ENCODE assay signal across 18 cellular contexts in the genomic region with DNA sequence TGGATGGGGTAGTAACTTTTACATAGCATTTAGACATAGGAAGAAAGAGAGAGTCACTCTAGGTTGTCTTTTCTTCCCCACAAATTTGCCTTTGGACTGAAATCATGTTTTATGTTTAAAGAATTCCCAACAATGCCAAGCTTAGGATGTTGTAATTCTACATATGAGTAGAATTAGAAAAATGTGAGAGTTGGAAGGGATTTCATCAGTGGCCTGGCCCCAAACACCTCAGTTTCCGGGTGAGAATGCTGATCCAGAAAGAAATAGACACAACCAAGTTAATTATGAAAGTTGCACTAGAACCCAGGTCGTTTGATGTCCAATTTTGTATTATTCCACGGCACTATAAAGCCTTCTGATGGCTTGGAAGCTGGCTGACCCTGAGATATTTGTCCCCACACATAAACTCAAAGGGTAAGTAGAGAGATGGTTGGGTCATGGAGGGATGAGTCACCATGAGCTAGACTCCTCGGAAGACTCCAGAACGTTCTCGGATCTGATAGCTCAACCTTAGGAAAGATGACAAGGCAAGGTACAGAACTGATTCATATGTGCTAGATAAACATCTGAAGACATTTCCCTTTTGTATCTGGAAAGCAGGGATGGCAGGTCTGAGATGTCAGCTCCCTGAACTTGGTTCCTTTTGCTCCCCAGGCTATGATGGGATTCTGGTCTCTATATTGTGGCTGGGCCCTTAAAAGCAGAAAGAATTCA. TPM values are rescaled to one million over a fixed set of nuclear protein-coding genes. Genes with fewer than 3 reads are reported as not detected.
DNase-seq lines count a peak whose midpoint lies in the region; ATAC-seq, FAIRE-seq and TF ChIP-seq lines count a peak whose summit lies in the region.
"Had no signal": no experiment of that assay in that cellular context is flagged by ENCODE, and none has a peak within 500 bp of the region (broad histone marks: within the 10 kb centered on the region; RNA-seq: fewer than 3 reads in every experiment).

No MANE protein-coding gene starts in this region.

- no peaks in the 10 kb centered on the region for H3K9me3 Mint-ChIP-seq in endothelial cell (ENCODE audit: unreplicated experiment)
- H3K9me3 Mint-ChIP-seq: activated naive CD4-positive, alpha-beta T cell treated with anti-CD3 and anti-CD28 coated beads, Interleukin-2, amount 10 ng/mL, durations not matched to agents 7 days and 5 days; dendritic cell treated with granulocyte-macrophage colony-stimulating factor and Interleukin-4, amounts not matched to agents 40 ng/mL and 50 ng/mL, for 4 days; neural progenitor cell had no signal

- BruUV-seq in IMR-90 (replicated peaks; lab: Mats Ljungman, UMichigan) (no TSS peak), HepG2 (replicated peaks; lab: Mats Ljungman, UMichigan) (no TSS peak)

- no peaks in the 10 kb centered on the region for H3K9me1 ChIP-seq in IMR-90 (ENCODE audit: insufficient read depth, low read length)

- H3K4ac ChIP-seq in IMR-90 (ENCODE audit: low read depth, low read length), result no peak overlapping the region

- H3K27me3 Mint-ChIP-seq in endothelial cell (ENCODE audit: unreplicated experiment), result peaks cover 4% of the 10 kb centered on the region

- H3K36me3 ChIP-seq in IMR-90 (ENCODE audit: control insufficient read depth, insufficient read depth, low read length), result no peaks in the 10 kb centered on the region
- no peaks in the 10 kb centered on the region for H3K36me3 ChIP-seq in HepG2 (replicated peaks in 1 of 2; ENCODE audit: control insufficient read depth in 1 of 2, insufficient read depth in 2 of 2, low read length in 2 of 2)
- H3K36me3 ChIP-seq: neural progenitor cell, SJCRH30, spleen, thyroid gland had no signal

- peaks cover 10% of the 10 kb centered on the region for H3K4me1 ChIP-seq in IMR-90 (ENCODE audit: control insufficient read depth, insufficient read depth, low read length)
- H3K4me1 ChIP-seq in HepG2 (ENCODE audit: insufficient read depth, low read length), result peaks cover 78% of the 10 kb centered on the region
- H3K4me1 ChIP-seq: neural progenitor cell, SJCRH30, spleen, thyroid gland had no signal

- TF ChIP-seq RAD21 in IMR-90 (IDR thresholded peaks at IDR 0.05; ENCODE audit: low read length), result no peak
- no peak for TF ChIP-seq RAD21 in HepG2 (CRISPR knock-in tag; IDR thresholded peaks at IDR 0.05)

- H2BK15ac ChIP-seq in IMR-90 (ENCODE audit: low read depth, low read length), result no peak overlapping the region

- peak overlapping the region; percentile 38 for H2AFZ ChIP-seq in IMR-90 (replicated peaks; ENCODE audit: low read length, poor library complexity)
- no peak overlapping the region for H2AFZ ChIP-seq in HepG2 (ENCODE audit: low read length)
- H2AFZ ChIP-seq: neural progenitor cell had no signal

- TF ChIP-seq CTCF in AG04449 (IDR thresholded peaks at IDR 0.05; ENCODE audit: insufficient read depth, low read length, missing control alignments) (no peak), IMR-90 (conservative IDR thresholded peaks at IDR 0.05; ENCODE audit: low read depth, low read length) (no peak), choroid plexus epithelial cell (conservative IDR thresholded peaks at IDR 0.05; ENCODE audit: low read depth, low read length) (no peak), HepG2 (CRISPR knock-in tag; IDR thresholded peaks at IDR 0.05) (no peak), endothelial cell (IDR thresholded peaks at IDR 0.05; ENCODE audit: unreplicated experiment) (no peak)

- H3K79me2 ChIP-seq in HepG2 (ENCODE audit: insufficient read depth, low read length), result no peaks in the 10 kb centered on the region

- no peak overlapping the region for H3K56ac ChIP-seq in IMR-90 (ENCODE audit: extremely low read depth, insufficient read depth, low read length)

- no peak overlapping the region for H3K4me3 ChIP-seq in AG04449 (ENCODE audit: low read depth, low read length)
- no peak overlapping the region for H3K4me3 ChIP-seq in IMR-90 (ENCODE audit: insufficient read depth, low read depth, low read length)
- no peak overlapping the region for H3K4me3 ChIP-seq in choroid plexus epithelial cell (ENCODE audit: low read depth, low read length)
- H3K4me3 ChIP-seq in HepG2 (replicated peaks in 1 of 3; ENCODE audit: insufficient read depth in 1 of 3, low read depth in 2 of 3, low read length in 3 of 3), result no peak overlapping the region
- H3K4me3 ChIP-seq: neural progenitor cell, SJCRH30, spleen, thyroid gland had no signal

- dilution Hi-C loops in IMR-90 (cut with HindIII; ENCODE audit: low sequenced_read_pairs, unreplicated experiment), result no loop called here

- peak overlapping the region; percentile 35 for H2AK9ac ChIP-seq in IMR-90 (replicated peaks; ENCODE audit: low read depth, low read length, poor library complexity)

- POLR2A ChIA-PET in AG04449 (lab: Yijun Ruan, JAX) (no interaction called here), IMR-90 (lab: Charles Lee; ENCODE audit: unreplicated experiment) (no interaction called here), HepG2 (lab: Yijun Ruan, JAX) (interaction anchor here (1.1 kb wide), 1 partner anchor 9 kb away, joined by 3 read pairs; no protein-coding TSS in a partner anchor)

- H4K20me1 ChIP-seq in IMR-90 (ENCODE audit: insufficient read depth, low read length) (no peaks in the 10 kb centered on the region), HepG2 (ENCODE audit: insufficient read depth, low read length) (no peaks in the 10 kb centered on the region)

- no peak overlapping the region for H3K4me3 Mint-ChIP-seq in endothelial cell (ENCODE audit: unreplicated experiment)
- H3K4me3 Mint-ChIP-seq: activated naive CD4-positive, alpha-beta T cell treated with anti-CD3 and anti-CD28 coated beads, Interleukin-2, amount 10 ng/mL, durations not matched to agents 7 days and 5 days; dendritic cell treated with granulocyte-macrophage colony-stimulating factor and Interleukin-4, amounts not matched to agents 40 ng/mL and 50 ng/mL, for 4 days; neural progenitor cell had no signal

- intact Hi-C loops in IMR-90 (cut with micrococcal nuclease), result no loop called here
- intact Hi-C loops in HepG2 (cut with micrococcal nuclease; ENCODE audit: unreplicated experiment), result loop anchor here (5.0 kb wide), 1 partner anchor 57 kb away; no protein-coding TSS in a partner anchor

- peak overlapping the region; percentile 89; the same call in 1 of the 2 replicates for H4K5ac ChIP-seq in IMR-90 (ENCODE audit: low read depth, low read length)

- no peaks in the 10 kb centered on the region for H3K4me1 Mint-ChIP-seq in endothelial cell (ENCODE audit: unreplicated experiment)
- H3K4me1 Mint-ChIP-seq: activated naive CD4-positive, alpha-beta T cell treated with anti-CD3 and anti-CD28 coated beads, Interleukin-2, amount 10 ng/mL, durations not matched to agents 7 days and 5 days; neural progenitor cell had no signal

- DNase-seq in AG04449 (ENCODE audit: low read depth, low spot score) (peak; percentile 19), IMR-90 (peak; percentile 47), choroid plexus epithelial cell (ENCODE audit: low read depth) (peak; percentile 40), HepG2 (ENCODE audit: low spot score) (no peak), NOMO-1 (lab: John Stamatoyannopoulos, UW; ENCODE audit: unreplicated experiment in 2 of 2) (no peak), endothelial cell (ENCODE audit: low spot score) (no peak)
- DNase-seq in activated naive CD4-positive, alpha-beta T cell treated with anti-CD3 and anti-CD28 coated beads, Interleukin-2, amount 50 U/mL, for 16 hours, result no peak
- DNase-seq: activated naive CD4-positive, alpha-beta T cell treated with anti-CD3 and anti-CD28 coated beads, Interleukin-2, amount 10 ng/mL, durations not matched to agents 7 days and 5 days; NCI-H2081 treated with DMSO at 0.1 percent for 48 hours; NCI-H774; SJCRH30; spleen; thyroid gland had no signal

- CTCF ChIA-PET in AG04449 (lab: Yijun Ruan, JAX) (interaction anchor here (0.7 to 3.9 kb wide), 5 partner anchors 9 to 224 kb away, joined by 3 to 35 read pairs (median 3); no protein-coding TSS in a partner anchor), IMR-90 (lab: Yijun Ruan, JAX) (no interaction called here), HepG2 (lab: Yijun Ruan, JAX; ENCODE audit: low intra/inter-chr PET ratio, low total read pairs) (no interaction called here)

- H3K27me3 ChIP-seq in IMR-90 (ENCODE audit: control insufficient read depth, insufficient read depth, low read length) (no peaks in the 10 kb centered on the region; the same call in 1 of the 2 replicates), HepG2 (ENCODE audit: control insufficient read depth in 1 of 2, insufficient read depth in 2 of 2, low read length in 2 of 2) (no peaks in the 10 kb centered on the region; a peak in 1 of 5 replicates)
- H3K27me3 ChIP-seq: neural progenitor cell, SJCRH30, thyroid gland had no signal

- H3K9me3 ChIP-seq in IMR-90 (ENCODE audit: control insufficient read depth, insufficient read depth, low read length) (no peaks in the 10 kb centered on the region), HepG2 (ENCODE audit: low read length) (no peaks in the 10 kb centered on the region)
- H3K9me3 ChIP-seq: SJCRH30, spleen, thyroid gland had no signal

- no peaks in the 10 kb centered on the region for H3K79me1 ChIP-seq in IMR-90 (ENCODE audit: low read depth in 1 of 2, low read length in 2 of 2)

- peak overlapping the region; percentile 20; the same call in 1 of the 2 replicates for H4K91ac ChIP-seq in IMR-90 (ENCODE audit: insufficient read depth, low read depth, low read length)

- peak overlapping the region; percentile 80; the same call in 1 of the 2 replicates for H3K18ac ChIP-seq in IMR-90 (ENCODE audit: low read depth, low read length)

- peak overlapping the region; percentile 2; the same call in 1 of the 2 replicates for H2BK20ac ChIP-seq in IMR-90 (ENCODE audit: low read depth, low read length)

- no peak overlapping the region for H3K14ac ChIP-seq in IMR-90 (replicated peaks; ENCODE audit: low read depth, low read length)

- H2BK5ac ChIP-seq in IMR-90 (ENCODE audit: low read depth, low read length, poor library complexity, severe bottlenecking), result peak overlapping the region; percentile 77

- ATAC-seq in IMR-90 (ENCODE audit: low read depth) (peak; percentile 43), HepG2 (no peak), GM18858 (IDR thresholded peaks at IDR 0.05; ENCODE audit: unreplicated experiment) (no peak)

- TF ChIP-seq EP300 in HepG2 (IDR thresholded peaks at IDR 0.05; ENCODE audit: low read depth in 2 of 2, low read length in 2 of 2), result 0 out of 4 replicates have a peak, but pooled peaks of 1 of the 2 experiments have one; percentile 4
- TF ChIP-seq EP300 in HepG2 (CRISPR knock-in tag; IDR thresholded peaks at IDR 0.05; ENCODE audit: borderline replicate concordance), result no peak

- H3K23ac ChIP-seq in IMR-90 (ENCODE audit: low read depth, low read length), result no peak overlapping the region

- no peak overlapping the region for H3K27ac Mint-ChIP-seq in endothelial cell (ENCODE audit: unreplicated experiment)
- H3K27ac Mint-ChIP-seq: activated naive CD4-positive, alpha-beta T cell treated with anti-CD3 and anti-CD28 coated beads, Interleukin-2, amount 10 ng/mL, durations not matched to agents 7 days and 5 days; dendritic cell treated with granulocyte-macrophage colony-stimulating factor and Interleukin-4, amounts not matched to agents 40 ng/mL and 50 ng/mL, for 4 days; neural progenitor cell had no signal

- FAIRE-seq in HepG2 (lab: Jason Lieb, UNC), result no peak
- FAIRE-seq: A204.1, GM12891 had no signal

- in situ Hi-C loops in IMR-90 (cut with MboI; ENCODE audit: low sequenced_read_pairs), result no loop called here
- in situ Hi-C loops in HepG2 (cut with HindIII; ENCODE audit: extremely low pct_ligation_motif_present, low pct_unique_long_range_greater_than_20kb), result no loop called here

- no peak overlapping the region for H3K9ac ChIP-seq in IMR-90 (ENCODE audit: low read depth, low read length)
- H3K9ac ChIP-seq in HepG2 (ENCODE audit: insufficient read depth, low read depth, low read length), result no peak overlapping the region
- H3K9ac ChIP-seq: neural progenitor cell had no signal

- peak overlapping the region in 1 of 2 experiments; percentile 65; a peak in 1 of 4 replicates for H4K8ac ChIP-seq in IMR-90 (ENCODE audit: low read depth in 2 of 2, low read length in 2 of 2)

- H3K27ac ChIP-seq in IMR-90 (ENCODE audit: insufficient read depth, low read length) (peak overlapping the region; percentile 61; the same call in 1 of the 2 replicates), HepG2 (ENCODE audit: extremely low read length, insufficient read depth, low read length) (no peak overlapping the region)
- H3K27ac ChIP-seq: neural progenitor cell, SJCRH30, spleen, thyroid gland had no signal

- no peak overlapping the region for H2AK5ac ChIP-seq in IMR-90 (ENCODE audit: low read depth, low read length)

- no peak overlapping the region; the same call in 1 of the 2 replicates for H3K4me2 ChIP-seq in IMR-90 (ENCODE audit: low read depth, low read length)
- no peak overlapping the region for H3K4me2 ChIP-seq in HepG2 (ENCODE audit: low read depth, low read length)
- H3K4me2 ChIP-seq: neural progenitor cell had no signal

- WGBS in IMR-90 (ENCODE audit: extremely low coverage in 2 of 2, insufficient read length in 1 of 2), 2 experiments, result 57% methylated on average over 3 of the region's 6 CpGs; no CpG with 5 or more reads in 1 of the 2 experiments
- 29% methylated on average over 6 of the region's 6 CpGs for WGBS in HepG2 (ENCODE audit: low lambda C conversion rate)

- no peaks in the 10 kb centered on the region for H3K36me3 Mint-ChIP-seq in endothelial cell (ENCODE audit: low read depth, unreplicated experiment)
- H3K36me3 Mint-ChIP-seq: activated naive CD4-positive, alpha-beta T cell treated with anti-CD3 and anti-CD28 coated beads, Interleukin-2, amount 10 ng/mL, durations not matched to agents 7 days and 5 days; neural progenitor cell had no signal

- TF ChIP-seq POLR2A in IMR-90 (IDR thresholded peaks at IDR 0.05; ENCODE audit: low read depth, low read length) (no peak), HepG2 (IDR thresholded peaks at IDR 0.05; ENCODE audit: insufficient read depth in 1 of 2, low read depth in 2 of 2, low read length in 2 of 2) (no peak)

- H2BK120ac ChIP-seq in IMR-90 (ENCODE audit: low read depth, low read length), result peak overlapping the region; percentile 39; the same call in 1 of the 2 replicates

RNA-seq across cellular contexts. Expression of a gene that starts 48.8 kb away (rescaled TPM):
- total RNA-seq in IMR-90 (2012; rRNA removed) (15.6 and 19.7 TPM in 2 replicates), HepG2 (2016; rRNA removed; fragmentation: Illumina TruSeq; extraction: Trizol) (10.8 and 17.1 TPM in 2 replicates), endothelial cell (ENCODE audit: unreplicated experiment) (34.0 TPM)
- polyA plus RNA-seq in IMR-90 (2012; rRNA removed) (9.9 and 10.0 TPM in 2 replicates), HepG2 (2011; rRNA removed) (13.2 and 17.8 TPM in 2 replicates)
- 2.7 and 3.8 TPM in 2 replicates for polyA plus RNA-seq in IMR-90 (2012; cell fraction: cytosol; rRNA removed)
- 7.2 and 11.2 TPM in 2 replicates for polyA plus RNA-seq in IMR-90 (2012; cell fraction: nucleus; rRNA removed; ENCODE audit: low replicate concordance)
- 1.7 and 2.6 TPM in 2 replicates for total RNA-seq in HepG2 (2016; cell fraction: cytosol; rRNA removed; fragmentation: Illumina TruSeq; extraction: Trizol; ENCODE audit: low read depth)
- total RNA-seq in HepG2 (2016; cell fraction: insoluble cytoplasmic fraction; rRNA removed; fragmentation: Illumina TruSeq; extraction: Trizol), result 10.6 and 17.5 TPM in 2 replicates
- 6.0 and 6.2 TPM in 2 replicates for total RNA-seq in HepG2 (2016; cell fraction: membrane; rRNA removed; fragmentation: Illumina TruSeq; extraction: Trizol)
- total RNA-seq in HepG2 (2016; cell fraction: nucleus; rRNA removed; fragmentation: Illumina TruSeq; extraction: Trizol), result 20.5 and 23.5 TPM in 2 replicates
- 9.1 and 10.5 TPM in 2 replicates for polyA plus RNA-seq in HepG2 (2011; cell fraction: cytosol; rRNA removed)
- polyA plus RNA-seq in HepG2 (2011; cell fraction: nucleus; rRNA removed), result 17.4 and 25.2 TPM in 2 replicates
- 8.8 and 9.4 TPM in 2 replicates for polyA plus RNA-seq in HepG2 (2012)
- polyA plus RNA-seq in HepG2 (2016; cell fraction: cytosol; fragmentation: Illumina TruSeq; extraction: Trizol; ENCODE audit: low read depth), result 2.2 and 3.0 TPM in 2 replicates
- 9.1 and 9.9 TPM in 2 replicates for polyA plus RNA-seq in HepG2 (2016; cell fraction: insoluble cytoplasmic fraction; fragmentation: Illumina TruSeq; extraction: Trizol; ENCODE audit: low read depth)
- 3.4 and 3.9 TPM in 2 replicates for polyA plus RNA-seq in HepG2 (2016; cell fraction: membrane; fragmentation: Illumina TruSeq; extraction: Trizol; ENCODE audit: low read depth)
- 40.7 and 42.9 TPM in 2 replicates for polyA plus RNA-seq in HepG2 (2016; cell fraction: nucleus; fragmentation: Illumina TruSeq; extraction: Trizol; ENCODE audit: insufficient read depth, low read depth)
- polyA minus RNA-seq in HepG2 (2011; rRNA and poly(A)+ RNA removed; ENCODE audit: low replicate concordance), result 30.7 and 61.9 TPM in 2 replicates
- 8.2 and 14.1 TPM in 2 replicates for polyA minus RNA-seq in HepG2 (2011; cell fraction: cytosol; rRNA and poly(A)+ RNA removed)
- 18.3 and 24.1 TPM in 2 replicates for polyA minus RNA-seq in HepG2 (2011; cell fraction: nucleus; rRNA and poly(A)+ RNA removed)

Comparison
In these comparisons a context has a peak if more than half of its experiments do, and no peak if none do; other contexts are left out.
1. DNase-seq: peak in AG04449 (single experiment), IMR-90 (single experiment) and choroid plexus epithelial cell (single experiment); none in HepG2 (single experiment), activated naive CD4-positive, alpha-beta T cell treated with anti-CD3 and anti-CD28 coated beads, Interleukin-2, amount 50 U/mL, for 16 hours (single experiment), NOMO-1 (0 of 2) and endothelial cell (single experiment).